Comparison of ENCODE assay signal across 8 cellular contexts in genomic region chr6:28867078-28867414, GRCh38. TPM values are rescaled to one million over a fixed set of nuclear protein-coding genes. Genes with fewer than 3 reads are reported as not detected.
DNase-seq lines count a peak whose midpoint lies in the region; ATAC-seq lines count a peak whose summit lies in the region.

No MANE protein-coding gene starts in this region.

- peaks cover 10% of the 10 kb centered on the region for H3K9me3 Mint-ChIP-seq in activated naive CD8-positive, alpha-beta T cell treated with anti-CD3 and anti-CD28 coated beads, Interleukin-2, amount 50 U/mL, for 24 hours
- H3K9me3 Mint-ChIP-seq in immature natural killer cell, result peaks cover 6 to 23% (median 10%) of the 10 kb centered on the region in 6 donors
- peaks cover 5% of the 10 kb centered on the region for H3K9me3 Mint-ChIP-seq in stimulated activated memory B cell treated with anti-CD40 and anti-IgM and Interleukin-4, amounts not matched to agents 10 μg/mL and 1 μg/mL and 100 μg/mL, for 72 hours

- peak overlapping the region; percentile 79 for H3K4me3 Mint-ChIP-seq in activated naive CD8-positive, alpha-beta T cell treated with anti-CD3 and anti-CD28 coated beads, Interleukin-2, amount 50 U/mL, for 24 hours
- H3K4me3 Mint-ChIP-seq in immature natural killer cell, result peak overlapping the region; percentile 86 to 96 (median 90)
- peak overlapping the region; percentile 90 for H3K4me3 Mint-ChIP-seq in stimulated activated memory B cell treated with anti-CD40 and anti-IgM and Interleukin-4, amounts not matched to agents 10 μg/mL and 1 μg/mL and 100 μg/mL, for 72 hours

- H3K36me3 Mint-ChIP-seq in activated naive CD8-positive, alpha-beta T cell treated with anti-CD3 and anti-CD28 coated beads, Interleukin-2, amount 50 U/mL, for 24 hours (ENCODE audit: low read depth), result peaks cover 9% of the 10 kb centered on the region
- H3K36me3 Mint-ChIP-seq in immature natural killer cell, result peaks cover 0 to 9% (median 4%) of the 10 kb centered on the region in 3 donors
- no peaks in the 10 kb centered on the region for H3K36me3 Mint-ChIP-seq in stimulated activated memory B cell treated with anti-CD40 and anti-IgM and Interleukin-4, amounts not matched to agents 10 μg/mL and 1 μg/mL and 100 μg/mL, for 72 hours

- peak overlapping the region; percentile 84 for H3K27ac Mint-ChIP-seq in activated naive CD8-positive, alpha-beta T cell treated with anti-CD3 and anti-CD28 coated beads, Interleukin-2, amount 50 U/mL, for 24 hours
- peak overlapping the region; percentile 85 to 96 (median 94) for H3K27ac Mint-ChIP-seq in immature natural killer cell
- H3K27ac Mint-ChIP-seq in stimulated activated memory B cell treated with anti-CD40 and anti-IgM and Interleukin-4, amounts not matched to agents 10 μg/mL and 1 μg/mL and 100 μg/mL, for 72 hours, result peak overlapping the region; percentile 91

- intact Hi-C loops in Right ventricle myocardium superior (cut with DNase I), result loop anchor here (10.0 kb wide), 1 partner anchor 118 kb away; no protein-coding TSS in a partner anchor
- intact Hi-C loops in Right ventricle myocardium inferior (cut with DNase I), result loop anchor here (10.0 kb wide), 1 partner anchor 118 kb away; no protein-coding TSS in a partner anchor

- H3K27me3 Mint-ChIP-seq in activated naive CD8-positive, alpha-beta T cell treated with anti-CD3 and anti-CD28 coated beads, Interleukin-2, amount 50 U/mL, for 24 hours, result peaks cover 4% of the 10 kb centered on the region
- peaks cover 30 to 50% (median 36%) of the 10 kb centered on the region in 3 donors for H3K27me3 Mint-ChIP-seq in immature natural killer cell (ENCODE audit: low read depth in 3 of 3)
- peaks cover 20% of the 10 kb centered on the region for H3K27me3 Mint-ChIP-seq in stimulated activated memory B cell treated with anti-CD40 and anti-IgM and Interleukin-4, amounts not matched to agents 10 μg/mL and 1 μg/mL and 100 μg/mL, for 72 hours

- H3K4me1 Mint-ChIP-seq in activated naive CD8-positive, alpha-beta T cell treated with anti-CD3 and anti-CD28 coated beads, Interleukin-2, amount 50 U/mL, for 24 hours, result peaks cover 37% of the 10 kb centered on the region
- peaks cover 52 to 53% of the 10 kb centered on the region in 2 donors for H3K4me1 Mint-ChIP-seq in immature natural killer cell
- H3K4me1 Mint-ChIP-seq in stimulated activated memory B cell treated with anti-CD40 and anti-IgM and Interleukin-4, amounts not matched to agents 10 μg/mL and 1 μg/mL and 100 μg/mL, for 72 hours, result peaks cover 22% of the 10 kb centered on the region

- ATAC-seq in Right ventricle myocardium superior (ENCODE audit: poor library complexity) (peak; percentile 21), Right ventricle myocardium inferior (no peak)
- peak; percentile 42 for ATAC-seq in activated naive CD8-positive, alpha-beta T cell treated with anti-CD3 and anti-CD28 coated beads, Interleukin-2, amount 50 U/mL, for 24 hours
- peak; percentile 68 for ATAC-seq in stimulated activated memory B cell treated with anti-CD40 and anti-IgM and Interleukin-4, amounts not matched to agents 10 μg/mL and 1 μg/mL and 100 μg/mL, for 72 hours

- DNase-seq in Right ventricle myocardium superior (no peak), Right ventricle myocardium inferior (ENCODE audit: missing footprints) (no peak), LoVo (ENCODE audit: low spot score) (peak; percentile 3), immature natural killer cell (no peak), NCI-H187 treated with DMSO at 0.1 percent for 48 hours (lab: John Stamatoyannopoulos, UW) (no peak), kidney glomerular epithelial cell (lab: John Stamatoyannopoulos, UW) (no peak)
- DNase-seq in activated naive CD8-positive, alpha-beta T cell treated with anti-CD3 and anti-CD28 coated beads, Interleukin-2, amount 50 U/mL, for 24 hours, result no peak

RNA-seq across cellular contexts. Expression of gene TRIM27, which starts 56.7 kb away (rescaled TPM):
- total RNA-seq in Right ventricle myocardium superior (15.7 TPM), Right ventricle myocardium inferior (18.5 TPM)
- polyA plus RNA-seq in immature natural killer cell, result 10 to 100 TPM; 30.2 to 51.1 (median 43.0) TPM
